Comparison of ENCODE assay signal across 6 cellular contexts in the genomic region with DNA sequence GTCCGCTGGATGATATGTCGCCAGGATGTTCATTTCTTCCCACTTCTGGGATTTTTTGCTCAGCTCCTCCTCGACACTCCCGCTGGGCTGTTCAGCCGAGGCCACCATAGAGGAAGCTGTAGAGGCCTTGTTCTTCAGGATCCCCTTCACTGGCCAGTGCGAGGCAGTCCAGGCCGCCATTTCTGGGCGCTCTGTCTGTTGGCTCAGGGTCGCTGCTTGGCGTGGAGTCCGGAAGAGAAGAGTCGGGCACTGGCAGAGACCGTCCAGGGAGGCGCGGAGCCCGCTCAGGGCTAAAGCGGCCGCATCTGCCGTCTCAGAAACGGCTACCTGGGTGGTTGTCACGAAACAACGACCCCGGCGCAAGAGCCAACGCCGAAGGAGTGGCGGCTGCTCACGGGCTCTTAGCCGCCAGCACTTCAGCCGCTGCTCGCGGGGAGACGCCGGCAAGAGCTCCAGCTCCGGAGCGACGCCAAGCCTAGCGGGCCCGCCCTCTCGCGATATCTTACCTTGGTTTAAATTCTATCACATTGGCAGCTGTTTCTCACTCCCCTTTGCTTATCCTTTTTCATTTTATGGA.
DNase-seq lines count a peak whose midpoint lies in the region; FAIRE-seq and TF ChIP-seq lines count a peak whose summit lies in the region.
"Not testable (repeated sequence)": the region's sequence is repeated elsewhere in the genome, so short reads cannot be mapped to it uniquely, and the experiment has no call there.

No MANE protein-coding gene starts in this region.

- intact Hi-C loops in activated CD4-positive, alpha-beta T cell treated with anti-CD3 and anti-CD28 coated beads, Interleukin-2, amount 10 ng/mL, durations not matched to agents 24 days and 14 days (cut with micrococcal nuclease) = not testable (repeated sequence)

- not testable (repeated sequence) for H3K4me3 ChIP-seq in bronchial epithelial cell (ENCODE audit: low read depth, low read length)

- H3K27ac Mint-ChIP-seq in activated CD4-positive, alpha-beta T cell treated with anti-CD3 and anti-CD28 coated beads, Interleukin-2, amount 10 ng/mL, durations not matched to agents 24 days and 14 days = not testable (repeated sequence)

- not testable (repeated sequence) for H3K36me3 Mint-ChIP-seq in activated CD4-positive, alpha-beta T cell treated with anti-CD3 and anti-CD28 coated beads, Interleukin-2, amount 10 ng/mL, durations not matched to agents 24 days and 14 days (ENCODE audit: low read depth)

- peak; percentile 1 for DNase-seq in Daoy (ENCODE audit: low read depth)
- DNase-seq in HuH-7 (ENCODE audit: low spot score) = peak; percentile 24
- peak; percentile 35 to 67 for DNase-seq in SHP77 (lab: John Stamatoyannopoulos, UW)
- not testable (repeated sequence) for DNase-seq in activated CD4-positive, alpha-beta T cell treated with anti-CD3 and anti-CD28 coated beads, Interleukin-2, amount 10 ng/mL, durations not matched to agents 24 days and 14 days; bronchial epithelial cell (ENCODE audit: low read depth)
- DNase-seq in iPS-NIHi11 (ENCODE audit: low spot score) = peak; percentile 9

- H3K9me3 Mint-ChIP-seq in activated CD4-positive, alpha-beta T cell treated with anti-CD3 and anti-CD28 coated beads, Interleukin-2, amount 10 ng/mL, durations not matched to agents 24 days and 14 days = not testable (repeated sequence)

- H3K4me1 Mint-ChIP-seq in activated CD4-positive, alpha-beta T cell treated with anti-CD3 and anti-CD28 coated beads, Interleukin-2, amount 10 ng/mL, durations not matched to agents 24 days and 14 days = not testable (repeated sequence)

- TF ChIP-seq CTCF in bronchial epithelial cell (IDR thresholded peaks at IDR 0.05; ENCODE audit: insufficient read depth, low read length, severe bottlenecking) = not testable (repeated sequence)

- H3K27me3 Mint-ChIP-seq in activated CD4-positive, alpha-beta T cell treated with anti-CD3 and anti-CD28 coated beads, Interleukin-2, amount 10 ng/mL, durations not matched to agents 24 days and 14 days = not testable (repeated sequence)

- FAIRE-seq in bronchial epithelial cell (lab: Jason Lieb, UNC) = peak; percentile 79

- peak overlapping the region; percentile 45 for H3K4me3 Mint-ChIP-seq in activated CD4-positive, alpha-beta T cell treated with anti-CD3 and anti-CD28 coated beads, Interleukin-2, amount 10 ng/mL, durations not matched to agents 24 days and 14 days

- H3K36me3 ChIP-seq in bronchial epithelial cell (ENCODE audit: control insufficient read depth, insufficient read depth, low read length) = not testable (repeated sequence)

- H3K27me3 ChIP-seq in bronchial epithelial cell (ENCODE audit: control insufficient read depth, insufficient read depth, low read length) = not testable (repeated sequence)
